9 cellular contexts compared by ENCODE assay signal in the genomic region with DNA sequence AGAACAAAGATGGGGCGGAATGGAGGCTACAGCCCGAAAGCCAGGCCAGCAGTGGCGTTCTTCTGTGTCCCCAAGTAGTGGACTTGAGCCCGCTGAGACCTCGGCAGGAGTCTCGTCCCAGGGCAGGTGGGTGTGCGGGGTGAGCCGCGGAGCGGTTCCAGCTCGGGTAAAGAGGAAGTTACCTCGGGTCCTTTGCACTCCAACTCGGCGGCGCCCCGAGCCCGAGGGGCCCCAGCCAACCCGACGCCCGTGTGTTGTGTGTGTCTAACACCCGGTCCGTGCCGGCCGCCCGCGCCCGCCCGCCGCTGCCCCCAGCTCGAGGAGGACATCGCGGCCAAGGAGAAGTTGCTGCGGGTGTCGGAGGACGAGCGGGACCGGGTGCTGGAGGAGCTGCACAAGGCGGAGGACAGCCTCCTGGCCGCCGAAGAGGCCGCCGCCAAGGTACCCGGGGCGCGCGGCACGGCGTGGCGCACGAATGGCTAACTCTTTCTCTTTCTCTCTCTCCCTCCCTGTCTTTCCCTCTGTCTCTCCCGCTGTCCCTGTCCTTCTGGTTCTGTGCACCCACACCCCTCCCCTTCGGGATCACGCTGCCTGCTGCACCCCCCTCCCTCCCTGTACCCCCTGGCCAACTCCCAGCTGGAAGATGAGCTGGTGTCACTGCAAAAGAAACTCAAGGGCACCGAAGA. TPM values are rescaled to one million over a fixed set of nuclear protein-coding genes. Genes with fewer than 3 reads are reported as not detected.
A peak's percentile ranks its signal among the peaks of the same experiment; 100 is the strongest.
DNase-seq lines count a peak whose midpoint lies in the region; ATAC-seq and TF ChIP-seq lines count a peak whose summit lies in the region.
"Had no signal": no experiment of that assay in that cellular context is flagged by ENCODE, and none has a peak within 500 bp of the region (broad histone marks: within the 10 kb centered on the region; RNA-seq: fewer than 3 reads in every experiment).

No MANE protein-coding gene starts in this region.

- TF ChIP-seq CTCF in mammary epithelial cell (conservative IDR thresholded peaks at IDR 0.05 in 1 of 2, IDR thresholded peaks at IDR 0.05 in 1 of 2; ENCODE audit: extremely low read depth in 1 of 2, insufficient read depth in 1 of 2, low read depth in 1 of 2, low read length in 2 of 2) = no peak

- no peak overlapping the region for H3K27ac Mint-ChIP-seq in CD4-positive, CD25-positive, alpha-beta regulatory T cell

- H3K9me3 ChIP-seq in CD4-positive, CD25-positive, alpha-beta regulatory T cell (ENCODE audit: control insufficient read depth in 2 of 2, low read length in 2 of 2) = no peaks in the 10 kb centered on the region
- no peaks in the 10 kb centered on the region for H3K9me3 ChIP-seq in mammary epithelial cell (replicated peaks; ENCODE audit: insufficient read depth, low read length)
- peaks cover 0 to 3% (median 0%) of the 10 kb centered on the region in 5 donors for H3K9me3 ChIP-seq in subcutaneous abdominal adipose tissue (ENCODE audit: control insufficient read depth in 5 of 5, low read length in 5 of 5)

- H3K27me3 Mint-ChIP-seq in CD4-positive, CD25-positive, alpha-beta regulatory T cell = peaks cover 89% of the 10 kb centered on the region

- H3K79me2 ChIP-seq in mammary epithelial cell (ENCODE audit: insufficient read depth, low read length) = peaks cover 56% of the 10 kb centered on the region

- peak overlapping the region; percentile 93 for H3K9ac ChIP-seq in mammary epithelial cell (ENCODE audit: insufficient read depth, low read length)
- peak overlapping the region in 3 of 5 donors; percentile 25 to 63 (median 34) for H3K9ac ChIP-seq in subcutaneous abdominal adipose tissue (ENCODE audit: low read length in 5 of 5)

- peaks cover 0 to 2% (median 0%) of the 10 kb centered on the region in 7 donors for H3K9me3 Mint-ChIP-seq in CD4-positive, CD25-positive, alpha-beta regulatory T cell

- dilution Hi-C loops in mammary epithelial cell (cut with HindIII; ENCODE audit: low sequenced_read_pairs) = loop anchor here (5.0 kb wide), 1 partner anchor 79 kb away; a partner anchor contains a TSS

- CTCF ChIA-PET in mammary epithelial cell (lab: Charles Lee; ENCODE audit: low non-redundant PET) = no interaction called here

- no peaks in the 10 kb centered on the region for H3K36me3 ChIP-seq in CD4-positive, CD25-positive, alpha-beta regulatory T cell (ENCODE audit: control insufficient read depth, insufficient read depth, low read length)
- H3K36me3 ChIP-seq in mammary epithelial cell (ENCODE audit: insufficient read depth, low read length) (peaks cover 2% of the 10 kb centered on the region), subcutaneous abdominal adipose tissue (ENCODE audit: control insufficient read depth in 5 of 5, insufficient read depth in 5 of 5, low read length in 5 of 5) (no peaks in the 10 kb centered on the region)

- H2AFZ ChIP-seq in mammary epithelial cell (ENCODE audit: low read depth, low read length) = peak overlapping the region; percentile 75

- BruUV-seq in mammary epithelial cell (replicated peaks; lab: Mats Ljungman, UMichigan) = no TSS peak

- peak overlapping the region in 3 of 4 donors; percentile 40 to 74 (median 46) for H3K4me3 Mint-ChIP-seq in CD4-positive, CD25-positive, alpha-beta regulatory T cell

- peaks cover 28% of the 10 kb centered on the region for H3K4me1 ChIP-seq in CD4-positive, CD25-positive, alpha-beta regulatory T cell (ENCODE audit: control insufficient read depth, insufficient read depth, low read length, poor library complexity, severe bottlenecking)
- H3K4me1 ChIP-seq in mammary epithelial cell (ENCODE audit: insufficient read depth, low read length) (peaks cover 68% of the 10 kb centered on the region), subcutaneous abdominal adipose tissue (ENCODE audit: control insufficient read depth in 5 of 5, insufficient read depth in 5 of 5, low read length in 5 of 5) (peaks cover 0 to 57% (median 40%) of the 10 kb centered on the region in 5 donors)

- intact Hi-C loops in mammary epithelial cell (cut with micrococcal nuclease) = loop anchor here (2.0 to 10.0 kb wide), 5 partner anchors 71 to 439 kb away; no protein-coding TSS in a partner anchor

- H3K36me3 Mint-ChIP-seq in CD4-positive, CD25-positive, alpha-beta regulatory T cell = no peaks in the 10 kb centered on the region

- H3K4me1 Mint-ChIP-seq in CD4-positive, CD25-positive, alpha-beta regulatory T cell = peaks cover 0 to 20% (median 6%) of the 10 kb centered on the region in 4 donors

- peak overlapping the region; percentile 99 for H3K4me2 ChIP-seq in mammary epithelial cell (ENCODE audit: insufficient read depth, low read depth, low read length)

- H3K27me3 ChIP-seq in CD4-positive, CD25-positive, alpha-beta regulatory T cell (ENCODE audit: control insufficient read depth, insufficient read depth, low read length) = peaks cover 55% of the 10 kb centered on the region
- H3K27me3 ChIP-seq in mammary epithelial cell (ENCODE audit: insufficient read depth, low read length) = no peaks in the 10 kb centered on the region
- peaks cover 13 to 29% (median 22%) of the 10 kb centered on the region in 5 donors for H3K27me3 ChIP-seq in subcutaneous abdominal adipose tissue (ENCODE audit: control insufficient read depth in 5 of 5, insufficient read depth in 4 of 5, low read length in 5 of 5)

- in situ Hi-C loops in mammary epithelial cell (cut with MboI; ENCODE audit: low sequenced_read_pairs in 2 of 2) = loop anchor here (10.0 to 25.0 kb wide), 2 partner anchors 189 to 206 kb away; no protein-coding TSS in a partner anchor

- H3K4me3 ChIP-seq in CD4-positive, CD25-positive, alpha-beta regulatory T cell (ENCODE audit: low read depth, low read length) = no peak overlapping the region
- peak overlapping the region; percentile 70 to 88 (median 83) for H3K4me3 ChIP-seq in mammary epithelial cell (replicated peaks in 1 of 3; ENCODE audit: insufficient read depth in 1 of 3, low read depth in 2 of 3, low read length in 3 of 3)
- peak overlapping the region; percentile 40 to 77 (median 72) for H3K4me3 ChIP-seq in subcutaneous abdominal adipose tissue (ENCODE audit: low read depth in 1 of 5, low read length in 5 of 5)

- 3% methylated on average over 5 of the region's 54 CpGs for WGBS in mammary epithelial cell (ENCODE audit: low coverage, missing lambda C conversion rate)

- no peak for ATAC-seq in CD4-positive, CD25-positive, alpha-beta regulatory T cell (ENCODE audit: low read depth in 2 of 2)
- ATAC-seq: HCT116 had no signal

- H4K20me1 ChIP-seq in mammary epithelial cell (ENCODE audit: insufficient read depth, low read length) = no peaks in the 10 kb centered on the region

- no peak overlapping the region for H3K27ac ChIP-seq in CD4-positive, CD25-positive, alpha-beta regulatory T cell (ENCODE audit: insufficient read depth, low read length, poor library complexity, severe bottlenecking)
- peak overlapping the region; percentile 81 for H3K27ac ChIP-seq in mammary epithelial cell (ENCODE audit: insufficient read depth, low read depth, low read length)
- H3K27ac ChIP-seq in subcutaneous abdominal adipose tissue (ENCODE audit: low read depth, low read length) = peak overlapping the region; percentile 3

- peak in 1 of 3 donors; percentile 16 for DNase-seq in CD4-positive, CD25-positive, alpha-beta regulatory T cell
- DNase-seq in NCI-H1105 (lab: John Stamatoyannopoulos, UW) = peak; percentile 9
- peak; percentile 37 for DNase-seq in mammary epithelial cell
- peak; percentile 59 for DNase-seq in left kidney (ENCODE audit: low read depth, low spot score)
- no peak for DNase-seq in NCI-H1930 (lab: John Stamatoyannopoulos, UW)
- DNase-seq in stimulated activated CD4-positive, alpha-beta T cell treated with anti-CD3 and anti-CD28 coated beads, Interleukin-1b, Interleukin-23, amount 100 ng/mL, for 48 hours = no peak
- DNase-seq in EL = no peak

RNA-seq across cellular contexts. Expression of a gene that starts 1.0 kb away (rescaled TPM):
- 11.2 TPM for total RNA-seq in CD4-positive, CD25-positive, alpha-beta regulatory T cell
- polyA plus RNA-seq in CD4-positive, CD25-positive, alpha-beta regulatory T cell = 10 to 100 TPM in 2 of 4 donors, 1 to 10 TPM in 2; 7.2 to 12.1 (median 9.5) TPM
- 1,000 to 10,000 TPM in 1 of 2 donors, 100 to 1,000 TPM in 1; 463 to 1,538 TPM for total RNA-seq in mammary epithelial cell
- polyA plus RNA-seq in mammary epithelial cell = 241 TPM
- 182 TPM for polyA minus RNA-seq in mammary epithelial cell

Comparison
In these comparisons a context has a peak if more than half of its experiments do, and no peak if none do; other contexts are left out.
1. DNase-seq: peak in NCI-H1105 (single experiment), mammary epithelial cell (single experiment) and left kidney (single experiment); none in NCI-H1930 (0 of 2), stimulated activated CD4-positive, alpha-beta T cell treated with anti-CD3 and anti-CD28 coated beads, Interleukin-1b, Interleukin-23, amount 100 ng/mL, for 48 hours (single experiment) and EL (single experiment).
2. RNA of a gene that starts 1.0 kb away (total RNA-seq): 463 to 1,538 TPM in mammary epithelial cell; 11.2 TPM in CD4-positive, CD25-positive, alpha-beta regulatory T cell (single experiment); every median in the first group is over 10 times any median in the second.